Comparison of ENCODE assay signal across 15 cellular contexts in the genomic region with DNA sequence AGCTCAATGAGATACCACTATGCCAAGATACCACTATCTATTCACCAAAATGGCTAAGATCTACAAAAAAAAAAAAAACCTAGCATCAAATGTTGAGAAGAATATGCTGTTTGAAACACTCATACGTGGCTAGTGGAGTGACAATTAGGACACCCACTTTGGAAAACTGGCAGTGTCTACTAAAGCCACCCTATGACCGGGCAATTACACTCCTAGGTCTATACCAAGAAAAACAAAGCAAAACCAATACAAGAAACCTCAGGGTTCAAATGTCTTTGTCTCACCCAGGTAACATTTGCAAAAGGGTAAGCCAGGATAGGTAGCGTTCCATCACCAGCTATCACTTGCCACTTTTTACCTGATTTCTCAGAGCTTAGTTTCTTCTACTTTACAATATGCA.
DNase-seq lines count a peak whose midpoint lies in the region; ATAC-seq and FAIRE-seq lines count a peak whose summit lies in the region.
"Had no signal": no experiment of that assay in that cellular context is flagged by ENCODE, and none has a peak within 500 bp of the region (broad histone marks: within the 10 kb centered on the region; RNA-seq: fewer than 3 reads in every experiment).

No MANE protein-coding gene starts in this region.

- no peaks in the 10 kb centered on the region for H3K36me3 Mint-ChIP-seq in central memory CD8-positive, alpha-beta T cell (ENCODE audit: insufficient read depth)

- H3K4me1 Mint-ChIP-seq in central memory CD8-positive, alpha-beta T cell: peaks cover 37% of the 10 kb centered on the region

- DNase-seq in central memory CD8-positive, alpha-beta T cell (ENCODE audit: low spot score in 2 of 2): no peak
- no peak for DNase-seq in urothelium cell line (ENCODE audit: low spot score)
- no peak for DNase-seq in stimulated activated CD4-positive, alpha-beta T cell treated with anti-CD3 and anti-CD28 coated beads, Interleukin-12 subunit alpha, Interleukin-12 subunit beta, amount 100 ng/mL, for 4 hours
- DNase-seq: activated CD4-positive, alpha-beta T cell treated with anti-CD3 and anti-CD28 coated beads, Interleukin-2, amount 50 U/mL, for 1 hour; activated T-cell treated with anti-CD3 and anti-CD28 coated beads, Interleukin-2, amount 50 U/mL, for 1 hour; mammary epithelial cell; MG63; right cardiac atrium; T-helper 9 cell had no signal

- H3K27ac Mint-ChIP-seq in central memory CD8-positive, alpha-beta T cell (ENCODE audit: low read depth): peak overlapping the region; percentile 65

- no peak overlapping the region for H3K4me3 Mint-ChIP-seq in central memory CD8-positive, alpha-beta T cell

- ATAC-seq in GM18867 (IDR thresholded peaks at IDR 0.05; ENCODE audit: unreplicated experiment) (peak; percentile 3), GM21717 (IDR thresholded peaks at IDR 0.05; ENCODE audit: unreplicated experiment) (peak; percentile 6), HG03135 (IDR thresholded peaks at IDR 0.05; ENCODE audit: unreplicated experiment) (peak; percentile 4), HG02884 (IDR thresholded peaks at IDR 0.05; ENCODE audit: unreplicated experiment) (no peak), GM21381 (IDR thresholded peaks at IDR 0.05; ENCODE audit: unreplicated experiment) (no peak)
- no peak for ATAC-seq in central memory CD8-positive, alpha-beta T cell (replicated peaks; ENCODE audit: extremely low read depth, poor library complexity, severe bottlenecking)
- ATAC-seq: gastroesophageal sphincter, right cardiac atrium had no signal

- no peaks in the 10 kb centered on the region for H3K27me3 Mint-ChIP-seq in central memory CD8-positive, alpha-beta T cell

- FAIRE-seq in urothelium cell line (lab: Jason Lieb, UNC): no peak

- H3K9me3 Mint-ChIP-seq in central memory CD8-positive, alpha-beta T cell: peaks cover 10% of the 10 kb centered on the region

Comparison
In these comparisons a context has a peak if more than half of its experiments do, and no peak if none do; other contexts are left out.
1. ATAC-seq: peak in GM18867 (single experiment), GM21717 (single experiment) and HG03135 (single experiment); none in central memory CD8-positive, alpha-beta T cell (single experiment), HG02884 (single experiment) and GM21381 (single experiment).